ENCODE assay signal across 8 cellular contexts in the genomic region with DNA sequence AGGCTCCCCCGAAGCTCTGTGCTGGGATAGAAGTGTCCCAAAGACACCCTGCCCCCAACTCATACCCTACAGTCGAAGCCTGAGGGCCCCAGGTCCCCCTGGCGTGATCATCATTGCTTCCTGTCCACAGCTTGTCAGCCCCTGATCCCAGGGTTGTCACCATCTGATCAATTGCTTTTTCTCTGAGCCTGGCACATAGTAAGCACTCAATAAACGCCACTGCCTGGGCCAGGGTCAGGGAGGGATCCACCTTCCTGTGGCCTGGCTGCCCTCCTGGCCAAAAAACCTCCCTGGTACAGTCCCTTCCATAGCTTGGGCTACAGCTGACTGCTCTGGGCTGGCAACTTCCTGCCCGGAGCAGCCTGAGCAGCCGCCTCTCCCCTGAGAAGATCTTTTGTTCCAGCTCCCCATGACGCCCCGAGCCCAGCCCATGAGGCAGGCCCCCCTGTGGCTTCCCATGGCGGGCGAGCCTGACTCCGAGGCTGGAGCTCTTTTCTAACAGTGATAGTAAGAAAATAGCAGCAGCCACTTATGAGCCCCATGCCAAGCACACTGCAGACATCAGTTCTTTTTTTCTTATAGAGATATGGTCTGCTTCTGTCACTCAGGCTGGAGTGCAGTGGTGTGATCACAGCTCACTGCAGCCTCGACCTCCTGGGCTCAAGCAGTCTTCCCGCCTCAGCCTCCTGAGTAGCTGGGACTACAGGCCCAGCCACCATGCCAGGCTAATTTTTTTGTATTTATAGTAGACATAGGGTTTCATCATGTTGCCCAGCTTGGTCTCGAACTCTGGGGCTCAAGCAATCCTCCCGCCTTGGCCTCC. TPM values are rescaled to one million over a fixed set of nuclear protein-coding genes. Genes with fewer than 3 reads are reported as not detected.
A peak's percentile ranks its signal among the peaks of the same experiment; 100 is the strongest.
DNase-seq lines count a peak whose midpoint lies in the region; ATAC-seq, FAIRE-seq and TF ChIP-seq lines count a peak whose summit lies in the region.

No MANE protein-coding gene starts in this region.

- ATAC-seq in K562 (no peak; the same call in 2 of the 3 replicates), HG02678 (IDR thresholded peaks at IDR 0.05; ENCODE audit: unreplicated experiment) (no peak)

- no peak for FAIRE-seq in K562 (lab: Jason Lieb, UNC)

- POLR2A ChIA-PET in AG04450 (lab: Yijun Ruan, JAX) (interaction anchor here (0.6 to 1.8 kb wide), 2 partner anchors 23 to 29 kb away, joined by 3 to 5 read pairs; no protein-coding TSS in a partner anchor), K562 (lab: Yijun Ruan, JAX) (interaction anchor here (0.6 to 4.0 kb wide), 13 partner anchors 9 to 1941 kb away, joined by 3 to 24 read pairs (median 3); no protein-coding TSS in a partner anchor)

- no peak overlapping the region for H2AFZ ChIP-seq in K562 (ENCODE audit: low read depth, low read length)

- H3K27ac ChIP-seq in AG04450 (ENCODE audit: low read depth, low read length) (peak overlapping the region; percentile 21), K562 (ENCODE audit: extremely low read depth, low read depth, low read length) (peak overlapping the region; percentile 92)

- intact Hi-C loops in K562 (cut with micrococcal nuclease), result no loop called here

- H3K79me2 ChIP-seq in K562 (ENCODE audit: control insufficient read depth, insufficient read depth, low read length), result peaks cover 98% of the 10 kb centered on the region

- no peak for TF ChIP-seq POLR2A in K562 (conservative IDR thresholded peaks at IDR 0.05)

- H3K4me2 ChIP-seq in K562 (ENCODE audit: insufficient read depth, low read length), result peak overlapping the region; percentile 27

- no TSS peak for BruUV-seq in K562 (replicated peaks; lab: Mats Ljungman, UMichigan)

- H3K4me1 ChIP-seq in K562 (replicated peaks in 1 of 2; ENCODE audit: control insufficient read depth in 2 of 2, insufficient read depth in 2 of 2, low read length in 2 of 2), result peaks cover 64 to 65% of the 10 kb centered on the region in 2 experiments

- in situ Hi-C loops in K562 (cut with MboI), result no loop called here

- TF ChIP-seq EP300 in K562 (IDR thresholded peaks at IDR 0.05; ENCODE audit: low read length), result no peak

- H3K36me3 ChIP-seq in K562 (ENCODE audit: control insufficient read depth, insufficient read depth, low read length), result peaks cover 77% of the 10 kb centered on the region

- TF ChIP-seq CTCF in AG04450 (IDR thresholded peaks at IDR 0.05; ENCODE audit: low read depth, low read length) (no peak), K562 (IDR thresholded peaks at IDR 0.05 in 2 of 3, conservative IDR thresholded peaks at IDR 0.05 in 1 of 3; ENCODE audit: insufficient read depth in 2 of 3, low read depth in 1 of 3, low read length in 3 of 3) (no peak)

- 38% methylated on average over 15 of the region's 15 CpGs for WGBS in K562 (ENCODE audit: insufficient coverage, low coverage, missing lambda C conversion rate)

- CTCF ChIA-PET in AG04450 (lab: Charles Lee), result interaction anchor here (1.6 to 3.8 kb wide), 3 partner anchors 14 to 40 kb away, joined by 5 to 23 read pairs (median 22); no protein-coding TSS in a partner anchor
- CTCF ChIA-PET in K562 (lab: Yijun Ruan, JAX; ENCODE audit: low intra/inter-chr PET ratio), result no interaction called here

- H3K9me1 ChIP-seq in K562 (ENCODE audit: control insufficient read depth, insufficient read depth, low read length), result peaks cover 24% of the 10 kb centered on the region

- H4K20me1 ChIP-seq in K562 (replicated peaks; ENCODE audit: control insufficient read depth, insufficient read depth, low read length), result peaks cover 71% of the 10 kb centered on the region

- no peaks in the 10 kb centered on the region for H3K27me3 ChIP-seq in AG04450 (ENCODE audit: control insufficient read depth, insufficient read depth, low read length)
- H3K27me3 ChIP-seq in K562 (ENCODE audit: control insufficient read depth in 2 of 2, insufficient read depth in 2 of 2, low read length in 2 of 2), result no peaks in the 10 kb centered on the region

- H3K9me3 ChIP-seq in AG04450 (ENCODE audit: control insufficient read depth, insufficient read depth, low read length), result no peaks in the 10 kb centered on the region; the same call in 1 of the 2 replicates
- H3K9me3 ChIP-seq in K562 (replicated peaks; ENCODE audit: control insufficient read depth, insufficient read depth, low read depth, low read length), result no peaks in the 10 kb centered on the region

- no peak for TF ChIP-seq RAD21 in K562 (CRISPR knock-in tag; conservative IDR thresholded peaks at IDR 0.05 in 1 of 2, IDR thresholded peaks at IDR 0.05 in 1 of 2)

- H3K4me3 ChIP-seq in AG04450 (ENCODE audit: low read depth, low read length) (no peak overlapping the region), K562 (no peak overlapping the region)

- DNase-seq in AG04450 (ENCODE audit: low read depth, low spot score) (no peak), LHCN-M2 (ENCODE audit: low read depth) (peak; percentile 54), K562 (ENCODE audit: extremely low read depth in 1 of 4, low spot score in 3 of 4) (peak in 1 of 4 experiments; percentile 42), medulla oblongata (ENCODE audit: extremely low spot score) (peak; percentile 82), NCI-H187 treated with DMSO at 0.1 percent for 48 hours (lab: John Stamatoyannopoulos, UW) (no peak), AG08396 (ENCODE audit: low spot score) (no peak)
- no peak for DNase-seq in activated CD4-positive, CD25-positive, alpha-beta regulatory T cell (lab: John Stamatoyannopoulos, UW)

- peak overlapping the region; percentile 80 to 90; a peak in 3 of 4 replicates for H3K9ac ChIP-seq in K562 (ENCODE audit: insufficient read depth in 1 of 2, low read depth in 2 of 2, low read length in 2 of 2)

TF ChIP-seq in K562, 482 proteins besides CTCF, POLR2A, EP300 and RAD21 (continues in another document):
- TF ChIP-seq ZNF764 (CRISPR knock-in tag; IDR thresholded peaks at IDR 0.05; ENCODE audit: low read depth) (no peak), TBP (optimal IDR thresholded peaks at IDR 0.05; ENCODE audit: low read depth, low read length) (no peak), DNMT1 (IDR thresholded peaks at IDR 0.05) (no peak), ZNF239 (CRISPR knock-in tag; IDR thresholded peaks at IDR 0.05) (no peak), PCBP2 (IDR thresholded peaks at IDR 0.05; ENCODE audit: low read depth, low read length, poor library complexity, severe bottlenecking) (no peak), SMAD2 (IDR thresholded peaks at IDR 0.05; ENCODE audit: low read depth, low read length) (no peak)
- TF ChIP-seq, protein P1, sequence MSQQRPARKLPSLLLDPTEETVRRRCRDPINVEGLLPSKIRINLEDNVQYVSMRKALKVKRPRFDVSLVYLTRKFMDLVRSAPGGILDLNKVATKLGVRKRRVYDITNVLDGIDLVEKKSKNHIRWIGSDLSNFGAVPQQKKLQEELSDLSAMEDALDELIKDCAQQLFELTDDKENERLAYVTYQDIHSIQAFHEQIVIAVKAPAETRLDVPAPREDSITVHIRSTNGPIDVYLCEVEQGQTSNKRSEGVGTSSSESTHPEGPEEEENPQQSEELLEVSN (IDR thresholded peaks at IDR 0.05; ENCODE audit: borderline replicate concordance in 1 of 2, extremely low read depth in 1 of 2, insufficient read depth in 1 of 2, insufficient read length in 1 of 2, low read depth in 1 of 2, low read length in 1 of 2, poor library complexity in 1 of 2, severe bottlenecking in 1 of 2), result peak in 1 of 2 experiments; percentile 54

RNA-seq across cellular contexts. Expression of gene SH2B3, which starts 6.5 kb away (rescaled TPM):
- polyA plus RNA-seq in AG04450 (2011; rRNA removed), result 21.6 and 22.6 TPM in 2 replicates
- 18.2 and 20.4 TPM in 2 replicates for polyA minus RNA-seq in AG04450 (2011; rRNA and poly(A)+ RNA removed)
- total RNA-seq in LHCN-M2 (2014; rRNA removed), result 120 and 124 TPM in 2 replicates
- 25.1 TPM for polyA plus RNA-seq in LHCN-M2 (2012)
- 50.2 and 69.6 TPM in 2 replicates for total RNA-seq in K562 (2011; cell fraction: chromatin; rRNA removed; ENCODE audit: low replicate concordance)
- 38.4 and 40.4 TPM in 2 replicates for total RNA-seq in K562 (2011; cell fraction: nucleolus; rRNA removed)
- total RNA-seq in K562 (2011; cell fraction: nucleoplasm; rRNA removed), result 52.1 and 86.9 TPM in 2 replicates
- total RNA-seq in K562 (2014; rRNA removed), result 46.7 and 52.0 TPM in 2 replicates
- 37.4 and 46.7 TPM in 2 replicates for total RNA-seq in K562 (2014; rRNA removed; fragmentation: Illumina TruSeq; extraction: Trizol)
- 22.9 and 23.4 TPM in 2 replicates for total RNA-seq in K562 (2015; rRNA removed; fragmentation: Illumina TruSeq; extraction: Trizol)
- total RNA-seq in K562 (2021), result 63.8 and 75.3 TPM in 2 replicates
- 28.2 and 32.5 TPM in 2 replicates for polyA plus RNA-seq in K562 (2011; rRNA removed)
- polyA plus RNA-seq in K562 (2011; cell fraction: cytosol; rRNA removed), result 33.3 and 57.9 TPM in 2 replicates
- polyA plus RNA-seq in K562 (2011; cell fraction: nucleus; rRNA removed), result 25.5 and 39.5 TPM in 2 replicates
- 29.2 and 33.2 TPM in 2 replicates for polyA plus RNA-seq in K562 (2012)
- 59.9 and 64.4 TPM in 2 replicates for polyA plus RNA-seq in K562 (2014; fragmentation: Illumina TruSeq; extraction: Trizol)
- 10 to 100 TPM; 10.8 to 14.3 TPM for polyA plus RNA-seq in K562 (2014; fragmentation: Nextera tagmentation; extraction: Ambion mirVana)
- 38.6 and 41.3 TPM in 2 replicates for polyA plus RNA-seq in K562 (2014; rRNA removed)
- polyA minus RNA-seq in K562 (2011; rRNA and poly(A)+ RNA removed), result 22.2 and 28.8 TPM in 2 replicates
- 40.8 and 46.0 TPM in 2 replicates for polyA minus RNA-seq in K562 (2011; cell fraction: cytosol; rRNA and poly(A)+ RNA removed)
- 10.2 and 14.4 TPM in 2 replicates for polyA minus RNA-seq in K562 (2011; cell fraction: nucleus; rRNA and poly(A)+ RNA removed)

RNA-seq across cellular contexts. Expression of gene PHETA1, which starts 43.3 kb away (rescaled TPM):
- polyA plus RNA-seq in AG04450 (2011; rRNA removed) (3.5 TPM in 2 replicates), K562 (2011; rRNA removed) (2.2 and 2.5 TPM in 2 replicates), K562 (2014; fragmentation: Illumina TruSeq; extraction: Trizol) (3.4 and 5.7 TPM in 2 replicates), K562 (2014; fragmentation: Nextera tagmentation; extraction: Ambion mirVana) (under 1 TPM; 0.03 to 0.17 TPM), K562 (2014; rRNA removed) (6.9 and 7.2 TPM in 2 replicates)
- 1.7 and 1.8 TPM in 2 replicates for polyA minus RNA-seq in AG04450 (2011; rRNA and poly(A)+ RNA removed)
- total RNA-seq in LHCN-M2 (2014; rRNA removed) (14.5 and 19.7 TPM in 2 replicates), K562 (2014; rRNA removed) (6.2 and 8.0 TPM in 2 replicates), K562 (2014; rRNA removed; fragmentation: Illumina TruSeq; extraction: Trizol) (1.3 and 1.5 TPM in 2 replicates), K562 (2015; rRNA removed; fragmentation: Illumina TruSeq; extraction: Trizol) (3.0 and 3.5 TPM in 2 replicates), K562 (2021) (8.9 and 12.4 TPM in 2 replicates)
- 8.5 TPM for polyA plus RNA-seq in LHCN-M2 (2012)
- 4.2 and 14.8 TPM in 2 replicates for total RNA-seq in K562 (2011; cell fraction: chromatin; rRNA removed; ENCODE audit: low replicate concordance)
- total RNA-seq in K562 (2011; cell fraction: nucleolus; rRNA removed), result 14.1 and 15.7 TPM in 2 replicates
- total RNA-seq in K562 (2011; cell fraction: nucleoplasm; rRNA removed), result 6.2 and 8.2 TPM in 2 replicates
- 2.8 and 8.2 TPM in 2 replicates for polyA plus RNA-seq in K562 (2011; cell fraction: cytosol; rRNA removed)
- 6.7 and 12.1 TPM in 2 replicates for polyA plus RNA-seq in K562 (2011; cell fraction: nucleus; rRNA removed)
- 6.0 and 7.5 TPM in 2 replicates for polyA plus RNA-seq in K562 (2012)
- polyA minus RNA-seq in K562 (2011; rRNA and poly(A)+ RNA removed), result 0.84 and 1.5 TPM in 2 replicates
- polyA minus RNA-seq in K562 (2011; cell fraction: cytosol; rRNA and poly(A)+ RNA removed), result 2.2 and 4.1 TPM in 2 replicates
- polyA minus RNA-seq in K562 (2011; cell fraction: nucleus; rRNA and poly(A)+ RNA removed), result 3.6 and 4.3 TPM in 2 replicates

Comparison
In these comparisons a context has a peak if more than half of its experiments do, and no peak if none do; other contexts are left out.
1. DNase-seq: peak in LHCN-M2 (single experiment) and medulla oblongata (single experiment); none in AG04450 (single experiment), activated CD4-positive, CD25-positive, alpha-beta regulatory T cell (0 of 4), NCI-H187 treated with DMSO at 0.1 percent for 48 hours (single experiment) and AG08396 (single experiment).